In genomic region chr2:234430892-234431291, GRCh38 we compare ENCODE assay signal across 17 cellular contexts.
"Had no signal": no experiment of that assay in that cellular context is flagged by ENCODE, and none has a peak within 500 bp of the region (broad histone marks: within the 10 kb centered on the region; RNA-seq: fewer than 3 reads in every experiment).

No MANE protein-coding gene starts in this region.

- H3K27ac ChIP-seq: body of pancreas, foreskin keratinocyte, neutrophil, pancreas, upper lobe of right lung had no signal

- H3K27me3 ChIP-seq: body of pancreas, foreskin keratinocyte, pancreas, upper lobe of right lung had no signal

- H3K36me3 Mint-ChIP-seq: stimulated activated naive B cell treated with anti-CD40 and anti-IgM and Interleukin-4, amounts not matched to agents 10 μg/mL and 1 μg/mL and 100 μg/mL, for 72 hours had no signal

- H3K4me1 ChIP-seq: body of pancreas, foreskin keratinocyte, pancreas had no signal

- H3K4me2 ChIP-seq: smooth muscle cell had no signal

- H3K4me3 Mint-ChIP-seq: stimulated activated naive B cell treated with anti-CD40 and anti-IgM and Interleukin-4, amounts not matched to agents 10 μg/mL and 1 μg/mL and 100 μg/mL, for 72 hours had no signal

- H3K9me3 ChIP-seq: body of pancreas, neutrophil, pancreas, upper lobe of right lung had no signal

- DNase-seq: activated CD4-positive, alpha-beta T cell treated with anti-CD3 and anti-CD28 coated beads, Interleukin-2, amount 50 U/mL, for 4 hours; body of pancreas; caudate nucleus; foreskin keratinocyte; glutamatergic neuron; hippocampal formation; mammary epithelial cell; pancreas; stimulated activated CD4-positive, alpha-beta T cell treated with anti-CD3 and anti-CD28 coated beads, Interleukin-4, amount 100 ng/mL, for 24 hours; stimulated activated naive B cell treated with anti-CD40 and anti-IgM and Interleukin-4, amounts not matched to agents 10 μg/mL and 1 μg/mL and 100 μg/mL, for 72 hours; upper lobe of right lung had no signal

- H3K4me3 ChIP-seq: body of pancreas, pancreas, smooth muscle cell, upper lobe of right lung had no signal

- FAIRE-seq: keratinocyte, pancreas, TTC549 had no signal

- ATAC-seq: body of pancreas; foreskin keratinocyte; left lobe of liver; pancreas; sciatic nerve; stimulated activated naive B cell treated with anti-CD40 and anti-IgM and Interleukin-4, amounts not matched to agents 10 μg/mL and 1 μg/mL and 100 μg/mL, for 72 hours; upper lobe of right lung had no signal

- H3K27me3 Mint-ChIP-seq: stimulated activated naive B cell treated with anti-CD40 and anti-IgM and Interleukin-4, amounts not matched to agents 10 μg/mL and 1 μg/mL and 100 μg/mL, for 72 hours had no signal

- H3K27ac Mint-ChIP-seq: stimulated activated naive B cell treated with anti-CD40 and anti-IgM and Interleukin-4, amounts not matched to agents 10 μg/mL and 1 μg/mL and 100 μg/mL, for 72 hours had no signal

- H3K36me3 ChIP-seq: neutrophil, pancreas, upper lobe of right lung had no signal
